10 cellular contexts compared by ENCODE assay signal in the genomic region with DNA sequence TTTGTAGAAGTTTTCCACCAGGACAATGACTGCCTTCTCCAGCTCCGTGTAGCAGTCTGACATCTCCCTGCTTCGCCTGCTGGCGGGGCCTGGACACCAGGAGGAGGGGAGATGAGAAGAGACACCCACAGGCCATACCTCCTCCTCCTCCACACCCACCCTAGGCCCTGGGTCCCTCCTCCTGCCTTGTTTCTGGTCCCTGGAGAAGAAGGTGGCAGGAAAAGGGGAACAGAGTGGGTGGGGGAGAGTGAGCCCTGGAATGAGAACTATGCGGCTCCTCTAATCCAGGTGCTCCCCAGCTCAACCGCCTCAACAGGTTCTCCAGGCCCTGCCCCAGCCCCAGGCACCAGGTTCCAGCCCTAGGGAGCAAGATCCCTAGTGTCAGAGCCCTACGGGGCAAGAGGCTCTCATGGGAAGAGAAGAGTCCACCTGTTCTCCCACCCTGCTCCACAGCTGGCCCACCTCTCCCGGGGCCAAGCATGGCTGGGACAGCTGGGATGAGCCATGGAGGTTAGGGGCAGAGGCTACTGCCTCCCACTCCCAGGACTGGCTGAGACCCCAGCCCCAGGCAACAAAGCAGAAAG. TPM values are rescaled to one million over a fixed set of nuclear protein-coding genes. Genes with fewer than 3 reads are reported as not detected.
A peak's percentile ranks its signal among the peaks of the same experiment; 100 is the strongest.
DNase-seq lines count a peak whose midpoint lies in the region; ATAC-seq and TF ChIP-seq lines count a peak whose summit lies in the region.
"Had no signal": no experiment of that assay in that cellular context is flagged by ENCODE, and none has a peak within 500 bp of the region (broad histone marks: within the 10 kb centered on the region; RNA-seq: fewer than 3 reads in every experiment).

No MANE protein-coding gene starts in this region.

- H3K9me3 Mint-ChIP-seq in endothelial cell (ENCODE audit: unreplicated experiment) (no peaks in the 10 kb centered on the region), nephron (no peaks in the 10 kb centered on the region), T-cell (no peaks in the 10 kb centered on the region)

- CTCF ChIA-PET in T-cell (lab: Charles Lee) = interaction anchor here in 1 of 2 donors (1.4 kb wide), 1 partner anchor 10 kb away, joined by 4 read pairs; no protein-coding TSS in a partner anchor

- H3K27ac ChIP-seq in left ventricle myocardium inferior (replicated peaks) = peak overlapping the region; percentile 90
- peak overlapping the region; percentile 96 for H3K27ac ChIP-seq in vagina

- H3K27me3 ChIP-seq in left ventricle myocardium inferior (ENCODE audit: low read depth) (no peaks in the 10 kb centered on the region), vagina (no peaks in the 10 kb centered on the region)

- H3K36me3 Mint-ChIP-seq in endothelial cell (ENCODE audit: low read depth, unreplicated experiment) = peaks cover 14% of the 10 kb centered on the region
- peaks cover 7% of the 10 kb centered on the region for H3K36me3 Mint-ChIP-seq in nephron (ENCODE audit: low read depth)
- H3K36me3 Mint-ChIP-seq in T-cell = no peaks in the 10 kb centered on the region

- no peaks in the 10 kb centered on the region for H3K9me3 ChIP-seq in left ventricle myocardium inferior (replicated peaks)
- no peaks in the 10 kb centered on the region for H3K9me3 ChIP-seq in vagina

- H3K4me1 ChIP-seq in left ventricle myocardium inferior (peaks cover 55% of the 10 kb centered on the region), vagina (peaks cover 51% of the 10 kb centered on the region)

- POLR2A ChIA-PET in T-cell (lab: Charles Lee) = no interaction called here

- TF ChIP-seq POLR2A in vagina (IDR thresholded peaks at IDR 0.05) = no peak

- peak overlapping the region; percentile 100 for H3K27ac Mint-ChIP-seq in endothelial cell (ENCODE audit: unreplicated experiment)
- H3K27ac Mint-ChIP-seq in nephron = peak overlapping the region; percentile 87 to 97 (median 92)
- no peak overlapping the region for H3K27ac Mint-ChIP-seq in T-cell

- TF ChIP-seq CTCF in left ventricle myocardium inferior (IDR thresholded peaks at IDR 0.05; ENCODE audit: borderline replicate concordance) = no peak
- no peak for TF ChIP-seq CTCF in endothelial cell (IDR thresholded peaks at IDR 0.05; ENCODE audit: unreplicated experiment)
- no peak for TF ChIP-seq CTCF in nephron (IDR thresholded peaks at IDR 0.05; ENCODE audit: unreplicated experiment in 3 of 3)
- no peak for TF ChIP-seq CTCF in vagina (IDR thresholded peaks at IDR 0.05)

- DNase-seq in left ventricle myocardium inferior (no peak), Right ventricle myocardium superior (no peak), endothelial cell (ENCODE audit: low spot score) (no peak), vagina (ENCODE audit: extremely low spot score in 2 of 2) (no peak), T-cell (no peak), dedifferentiated amniotic fluid mesenchymal stem cell (ENCODE audit: extremely low spot score) (no peak)
- DNase-seq: activated naive CD4-positive, alpha-beta T cell treated with anti-CD3 and anti-CD28 coated beads, Interleukin-2, amount 50 U/mL, for 16 hours had no signal

- peaks cover 29% of the 10 kb centered on the region for H3K36me3 ChIP-seq in left ventricle myocardium inferior
- H3K36me3 ChIP-seq in vagina = peaks cover 0 to 27% of the 10 kb centered on the region in 2 donors

- intact Hi-C loops in left ventricle myocardium inferior (cut with micrococcal nuclease) (no loop called here), Right ventricle myocardium superior (cut with DNase I) (no loop called here), vagina (cut with DNase I) (no loop called here)

- peaks cover 15% of the 10 kb centered on the region for H3K27me3 Mint-ChIP-seq in endothelial cell (ENCODE audit: unreplicated experiment)
- no peaks in the 10 kb centered on the region for H3K27me3 Mint-ChIP-seq in nephron (ENCODE audit: low read depth)
- H3K27me3 Mint-ChIP-seq in T-cell = no peaks in the 10 kb centered on the region

- peak overlapping the region; percentile 98 for H3K4me3 Mint-ChIP-seq in endothelial cell (ENCODE audit: unreplicated experiment)
- H3K4me3 Mint-ChIP-seq in nephron = peak overlapping the region; percentile 27 to 53 (median 44)
- no peak overlapping the region for H3K4me3 Mint-ChIP-seq in T-cell

- peaks cover 56% of the 10 kb centered on the region for H3K4me1 Mint-ChIP-seq in endothelial cell (ENCODE audit: unreplicated experiment)
- peaks cover 47% of the 10 kb centered on the region for H3K4me1 Mint-ChIP-seq in nephron
- H3K4me1 Mint-ChIP-seq in T-cell = no peaks in the 10 kb centered on the region

- H3K4me3 ChIP-seq in left ventricle myocardium inferior (peak overlapping the region; percentile 67), vagina (peak overlapping the region; percentile 46 to 68)

- ATAC-seq in Right ventricle myocardium superior (ENCODE audit: poor library complexity) (no peak), T-cell (replicated peaks in 1 of 4) (no peak), GM18873 (IDR thresholded peaks at IDR 0.05; ENCODE audit: low FRiP score, unreplicated experiment) (no peak)

RNA-seq across cellular contexts. Expression of a gene that starts 4.8 kb away (rescaled TPM):
- total RNA-seq in left ventricle myocardium inferior (38.8 TPM), Right ventricle myocardium superior (44.3 TPM), endothelial cell (ENCODE audit: unreplicated experiment) (363 TPM), vagina (259 TPM), T-cell (1 to 10 TPM in 1 of 5 donors, under 1 TPM in 2, not detected in 2; 0.53 to 1.0 (median 0.82) TPM)
- total RNA-seq: T-helper 2 cell treated with Interferon-gamma antibody and Interleukin-4, amounts not matched to agents 100 ng/mL and 5 ng/mL, for 36 hours had no signal

RNA-seq across cellular contexts. Expression of a gene that starts 7.9 kb away (rescaled TPM):
- total RNA-seq in left ventricle myocardium inferior = 6.5 TPM
- total RNA-seq in Right ventricle myocardium superior = 5.8 TPM
- total RNA-seq in endothelial cell (ENCODE audit: unreplicated experiment) = not detected
- total RNA-seq in vagina = 323 TPM
- total RNA-seq in T-cell = under 1 TPM in 3 of 5 donors, not detected in 2; 0.35 to 0.70 (median 0.43) TPM
- total RNA-seq: T-helper 2 cell treated with Interferon-gamma antibody and Interleukin-4, amounts not matched to agents 100 ng/mL and 5 ng/mL, for 36 hours had no signal

RNA-seq across cellular contexts. Expression of a gene that starts 19.1 kb away (rescaled TPM):
- 131 TPM for total RNA-seq in left ventricle myocardium inferior
- total RNA-seq in Right ventricle myocardium superior = 153 TPM
- total RNA-seq in endothelial cell (ENCODE audit: unreplicated experiment) = 152 TPM
- total RNA-seq in vagina = 116 TPM
- total RNA-seq in T-cell = 1 to 10 TPM; 4.0 to 5.3 (median 4.2) TPM

RNA-seq across cellular contexts. Expression of a gene that starts 20.1 kb away (rescaled TPM):
- 2,012 TPM for total RNA-seq in left ventricle myocardium inferior
- 2,267 TPM for total RNA-seq in Right ventricle myocardium superior
- not detected for total RNA-seq in endothelial cell (ENCODE audit: unreplicated experiment)
- total RNA-seq in vagina = not detected
- total RNA-seq in T-cell = not detected
- total RNA-seq: T-helper 2 cell treated with Interferon-gamma antibody and Interleukin-4, amounts not matched to agents 100 ng/mL and 5 ng/mL, for 36 hours had no signal

RNA-seq across cellular contexts. Expression of a gene that starts 25.7 kb away (rescaled TPM):
- total RNA-seq in left ventricle myocardium inferior (75.5 TPM), Right ventricle myocardium superior (68.1 TPM), endothelial cell (ENCODE audit: unreplicated experiment) (59.3 TPM), vagina (67.3 TPM), T-cell (100 to 1,000 TPM in 3 of 5 donors, 10 to 100 TPM in 2; 76.7 to 131 (median 130) TPM)

Comparison
In these comparisons a context has a peak if more than half of its experiments do, and no peak if none do; other contexts are left out.
1. H3K27ac Mint-ChIP-seq: peak in endothelial cell (single experiment) and nephron (3 of 3); none in T-cell (0 of 2).
2. H3K4me3 Mint-ChIP-seq: peak in endothelial cell (single experiment) and nephron (3 of 3); none in T-cell (0 of 3).
3. RNA of a gene that starts 4.8 kb away (total RNA-seq): 363 TPM in endothelial cell (single experiment), 259 TPM in vagina (single experiment), 44.3 TPM in Right ventricle myocardium superior (single experiment) and 38.8 TPM in left ventricle myocardium inferior (single experiment); 0.53 to 1.0 TPM in T-cell; every median in the first group is over 10 times any median in the second.
4. RNA of a gene that starts 7.9 kb away (total RNA-seq): 323 TPM in vagina (single experiment); 6.5 TPM in left ventricle myocardium inferior (single experiment), 5.8 TPM in Right ventricle myocardium superior (single experiment), 0.35 to 0.70 TPM in T-cell and not detected in endothelial cell (single experiment); every median in the first group is over 10 times any median in the second.
5. RNA of a gene that starts 19.1 kb away (total RNA-seq): 153 TPM in Right ventricle myocardium superior (single experiment), 152 TPM in endothelial cell (single experiment), 131 TPM in left ventricle myocardium inferior (single experiment) and 116 TPM in vagina (single experiment); 4.0 to 5.3 TPM in T-cell; every median in the first group is over 10 times any median in the second.